ENCODE assay signal across 25 cellular contexts in the genomic region with DNA sequence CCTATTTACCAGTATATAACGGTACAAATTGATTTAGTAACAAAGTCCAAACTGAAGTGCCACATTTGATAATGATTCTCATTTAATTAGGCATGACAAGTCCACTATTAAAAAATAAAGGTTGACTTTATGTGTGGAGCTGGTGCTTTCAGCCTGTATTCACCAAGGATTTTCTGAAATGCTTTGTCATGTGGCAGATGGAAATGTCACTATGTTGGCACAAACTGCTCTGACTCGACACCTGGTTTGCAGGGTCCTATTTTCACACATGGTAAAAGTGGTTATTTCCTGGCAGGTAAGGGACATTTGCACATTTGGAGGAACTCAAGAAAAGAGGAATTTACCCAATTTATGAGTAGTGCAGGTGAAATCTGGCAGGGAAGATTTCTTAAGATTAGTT.
DNase-seq lines count a peak whose midpoint lies in the region; ATAC-seq, FAIRE-seq and TF ChIP-seq lines count a peak whose summit lies in the region.
"Had no signal": no experiment of that assay in that cellular context is flagged by ENCODE, and none has a peak within 500 bp of the region (broad histone marks: within the 10 kb centered on the region; RNA-seq: fewer than 3 reads in every experiment).

No MANE protein-coding gene starts in this region.

- ATAC-seq in WTC11 = no peak
- no peak for ATAC-seq in HG02610 (IDR thresholded peaks at IDR 0.05; ENCODE audit: unreplicated experiment)

- peak; percentile 78 for FAIRE-seq in urothelium cell line (lab: Jason Lieb, UNC)
- FAIRE-seq: GM12892 had no signal

- POLR2A ChIA-PET in WTC11 (lab: Charles Lee) = no interaction called here

- DNase-seq in DMS53 (lab: John Stamatoyannopoulos, UW) = peak; percentile 5
- DNase-seq in DMS53 treated with DMSO at 0.1 percent for 48 hours (lab: John Stamatoyannopoulos, UW; ENCODE audit: unreplicated experiment) = no peak
- peak; percentile 45 for DNase-seq in NCI-H446 treated with DMSO at 0.1 percent for 48 hours (lab: John Stamatoyannopoulos, UW)
- no peak for DNase-seq in WTC11 (ENCODE audit: low spot score)
- DNase-seq in urothelium cell line (ENCODE audit: low spot score) = no peak
- DNase-seq in activated naive CD8-positive, alpha-beta T cell treated with anti-CD3 and anti-CD28 coated beads for 36 hours = no peak
- no peak for DNase-seq in kidney glomerular epithelial cell (lab: John Stamatoyannopoulos, UW)
- DNase-seq: ACHN; Caco-2; CD4-positive, alpha-beta memory T cell; DMS 273 treated with DMSO at 0.1 percent for 48 hours; HCEC 1CT; IMR-90; MV-4-11; NCI-H1417; NCI-H187; NCI-H2107; NCI-H2227 treated with DMSO at 0.1 percent for 48 hours; NCI-H524; PC-9; RPMI8226; SIG-M5; SK-N-SH had no signal

- CTCF ChIA-PET in WTC11 (lab: Charles Lee) = no interaction called here

- no peak for TF ChIP-seq CTCF in WTC11 (IDR thresholded peaks at IDR 0.05)

- peaks cover 46% of the 10 kb centered on the region for H3K36me3 Mint-ChIP-seq in WTC11
- no peaks in the 10 kb centered on the region for H3K36me3 Mint-ChIP-seq in activated naive CD8-positive, alpha-beta T cell treated with anti-CD3 and anti-CD28 coated beads for 36 hours
- H3K36me3 Mint-ChIP-seq: CD4-positive, alpha-beta memory T cell had no signal

- H3K4me1 Mint-ChIP-seq in WTC11 = peaks cover 33% of the 10 kb centered on the region
- no peaks in the 10 kb centered on the region for H3K4me1 Mint-ChIP-seq in activated naive CD8-positive, alpha-beta T cell treated with anti-CD3 and anti-CD28 coated beads for 36 hours
- H3K4me1 Mint-ChIP-seq: CD4-positive, alpha-beta memory T cell had no signal

- H3K27me3 Mint-ChIP-seq in WTC11 (ENCODE audit: low read depth) = no peaks in the 10 kb centered on the region
- no peaks in the 10 kb centered on the region for H3K27me3 Mint-ChIP-seq in activated naive CD8-positive, alpha-beta T cell treated with anti-CD3 and anti-CD28 coated beads for 36 hours
- H3K27me3 Mint-ChIP-seq: CD4-positive, alpha-beta memory T cell had no signal

- H3K9me3 Mint-ChIP-seq in WTC11 = peaks cover 4% of the 10 kb centered on the region
- H3K9me3 Mint-ChIP-seq in activated naive CD8-positive, alpha-beta T cell treated with anti-CD3 and anti-CD28 coated beads for 36 hours = peaks cover 1% of the 10 kb centered on the region

- no peak overlapping the region for H3K27ac Mint-ChIP-seq in WTC11
- H3K27ac Mint-ChIP-seq in activated naive CD8-positive, alpha-beta T cell treated with anti-CD3 and anti-CD28 coated beads for 36 hours = no peak overlapping the region
- H3K27ac Mint-ChIP-seq: CD4-positive, alpha-beta memory T cell had no signal

- no peak overlapping the region for H3K4me3 Mint-ChIP-seq in WTC11
- H3K4me3 Mint-ChIP-seq in activated naive CD8-positive, alpha-beta T cell treated with anti-CD3 and anti-CD28 coated beads for 36 hours = no peak overlapping the region
- H3K4me3 Mint-ChIP-seq: CD4-positive, alpha-beta memory T cell had no signal

TF ChIP-seq in WTC11, 78 proteins besides CTCF, POLR2A, EP300 and RAD21:
- TF ChIP-seq, protein P1, sequence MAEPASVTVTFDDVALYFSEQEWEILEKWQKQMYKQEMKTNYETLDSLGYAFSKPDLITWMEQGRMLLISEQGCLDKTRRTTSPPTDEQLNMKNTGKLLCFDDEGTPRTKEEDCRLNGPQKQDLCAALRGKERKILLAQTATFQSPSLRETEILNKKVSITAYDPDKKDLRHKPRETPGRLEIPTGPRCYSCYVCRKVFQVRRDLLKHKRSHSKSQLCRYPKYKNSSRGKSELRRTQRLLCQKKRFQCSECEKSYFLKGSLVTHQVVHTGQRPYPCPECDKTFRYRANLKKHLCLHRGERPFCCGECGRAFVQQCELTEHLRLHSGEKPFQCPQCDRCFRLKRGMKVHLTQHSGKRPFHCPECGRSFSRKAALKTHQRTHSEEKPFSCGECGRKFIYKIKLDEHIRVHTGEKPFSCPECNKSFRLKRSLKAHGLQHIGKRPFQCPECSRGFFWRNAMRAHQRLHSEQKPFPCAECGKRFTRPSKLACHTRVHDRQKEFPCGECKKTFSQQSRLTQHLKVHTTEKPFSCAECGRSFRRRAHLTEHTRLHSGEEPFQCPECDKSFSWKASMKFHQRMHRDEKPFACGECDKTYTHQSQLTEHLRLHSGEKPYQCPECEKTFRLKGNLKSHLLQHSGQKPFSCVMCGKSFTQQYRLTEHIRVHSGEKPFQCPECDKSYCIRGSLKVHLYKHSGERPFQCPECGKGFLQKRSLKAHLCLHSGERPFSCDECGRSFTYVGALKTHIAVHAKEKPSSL (CRISPR knock-in tag; conservative IDR thresholded peaks at IDR 0.05) = 0 out of 2 replicates have a peak, but pooled peaks have one; percentile 48
- TF ChIP-seq PRRX2 (CRISPR knock-in tag; IDR thresholded peaks at IDR 0.05) = no peak

Comparison
In these comparisons a context has a peak if more than half of its experiments do, and no peak if none do; other contexts are left out.
1. DNase-seq: peak in DMS53 (single experiment) and NCI-H446 treated with DMSO at 0.1 percent for 48 hours (single experiment); none in DMS53 treated with DMSO at 0.1 percent for 48 hours (single experiment), WTC11 (single experiment), urothelium cell line (single experiment), activated naive CD8-positive, alpha-beta T cell treated with anti-CD3 and anti-CD28 coated beads for 36 hours (single experiment) and kidney glomerular epithelial cell (single experiment).